In genomic region chr12:85874064-85874463, GRCh38 we compare ENCODE assay signal across 9 cellular contexts. TPM values are rescaled to one million over a fixed set of nuclear protein-coding genes. Genes with fewer than 3 reads are reported as not detected.
DNase-seq lines count a peak whose midpoint lies in the region; ATAC-seq, FAIRE-seq and TF ChIP-seq lines count a peak whose summit lies in the region.
"Had no signal": no experiment of that assay in that cellular context is flagged by ENCODE, and none has a peak within 500 bp of the region (broad histone marks: within the 10 kb centered on the region; RNA-seq: fewer than 3 reads in every experiment).

Gene NTS (plus strand): TSS chr12:85874295. CDS start chr12:85874404, 109 bp downstream.

- no peak within 1 kb of the TSS for H3K27ac Mint-ChIP-seq in astrocyte (ENCODE audit: unreplicated experiment)

- H3K4me3 ChIP-seq in DOHH2 (ENCODE audit: low read length) (no peak within 1 kb of the TSS), HUES48 (ENCODE audit: low read depth, low read length) (peak within 1 kb of the TSS; percentile 54), astrocyte (ENCODE audit: insufficient read depth, low read depth, low read length) (no peak within 1 kb of the TSS), right atrium auricular region (no peak within 1 kb of the TSS)

- no peak for FAIRE-seq in astrocyte (lab: Jason Lieb, UNC)

- H3K36me3 Mint-ChIP-seq in astrocyte (ENCODE audit: low read depth, unreplicated experiment) = no peaks in the 10 kb centered on the region

- no peaks in the 10 kb centered on the region for H3K27me3 Mint-ChIP-seq in astrocyte (ENCODE audit: low read depth, unreplicated experiment)

- no peaks in the 10 kb centered on the region for H3K79me2 ChIP-seq in DOHH2 (ENCODE audit: control insufficient read depth, low read length)
- H3K79me2 ChIP-seq in astrocyte (ENCODE audit: insufficient read depth, low read length) = no peaks in the 10 kb centered on the region
- H3K79me2 ChIP-seq: parathyroid adenoma had no signal

- TF ChIP-seq CTCF in DOHH2 (IDR thresholded peaks at IDR 0.05; ENCODE audit: low read depth, low read length, poor library complexity, severe bottlenecking) (no peak), astrocyte (IDR thresholded peaks at IDR 0.05; ENCODE audit: insufficient read depth, low read depth, low read length) (no peak), right atrium auricular region (IDR thresholded peaks at IDR 0.05) (no peak)

- H3K4me2 ChIP-seq in DOHH2 (ENCODE audit: low read length) (0 out of 2 replicates have a peak within 1 kb of the TSS, but pooled peaks have one; percentile 7), astrocyte (ENCODE audit: low read length) (peak within 1 kb of the TSS; percentile 63)

- H3K9ac ChIP-seq in HUES48 (ENCODE audit: low read depth, low read length) (no peak within 1 kb of the TSS), astrocyte (ENCODE audit: low read length) (peak within 1 kb of the TSS; percentile 10)
- H3K9ac ChIP-seq: parathyroid adenoma had no signal

- H3K9me2 ChIP-seq in DOHH2 (replicated peaks; ENCODE audit: control insufficient read depth, low read length) = no peaks in the 10 kb centered on the region

- H3K27ac ChIP-seq in DOHH2 (ENCODE audit: low read depth, low read length) (no peak within 1 kb of the TSS), HUES48 (ENCODE audit: low read depth, low read length) (peak within 1 kb of the TSS; percentile 65), astrocyte (ENCODE audit: low read depth, low read length) (no peak within 1 kb of the TSS), right atrium auricular region (no peak within 1 kb of the TSS)
- H3K27ac ChIP-seq: parathyroid adenoma had no signal

- H3F3A ChIP-seq in DOHH2 (ENCODE audit: control insufficient read depth, insufficient read depth) = no peaks in the 10 kb centered on the region

- H4K20me1 ChIP-seq in DOHH2 (ENCODE audit: control insufficient read depth, insufficient read depth, low read depth, low read length) (no peaks in the 10 kb centered on the region), astrocyte (ENCODE audit: insufficient read depth, low read length) (no peaks in the 10 kb centered on the region)

- no peaks in the 10 kb centered on the region for H3K4me1 Mint-ChIP-seq in astrocyte (ENCODE audit: low read depth, unreplicated experiment)

- H3K27me3 ChIP-seq in DOHH2 (ENCODE audit: control insufficient read depth, low read length) (no peaks in the 10 kb centered on the region; the same call in 1 of the 2 replicates), HUES48 (ENCODE audit: control insufficient read depth, insufficient read depth, low read length) (no peaks in the 10 kb centered on the region), astrocyte (ENCODE audit: insufficient read depth, low read length) (no peaks in the 10 kb centered on the region), right atrium auricular region (no peaks in the 10 kb centered on the region)

- H3K4me3 Mint-ChIP-seq in astrocyte (ENCODE audit: unreplicated experiment) = no peak within 1 kb of the TSS

- DNase-seq in astrocyte (ENCODE audit: low read depth) (no peak), HuH-7.5 (ENCODE audit: low spot score) (no peak), right atrium auricular region (ENCODE audit: low spot score) (no peak), AG08396 (ENCODE audit: low spot score) (no peak)

- H3K9me3 Mint-ChIP-seq in astrocyte (ENCODE audit: unreplicated experiment) = no peaks in the 10 kb centered on the region

- H2AFZ ChIP-seq in astrocyte (ENCODE audit: low read depth, low read length) = peak within 1 kb of the TSS; percentile 49
- H2AFZ ChIP-seq: parathyroid adenoma had no signal

- peak; percentile 73 for ATAC-seq in GM21529 (IDR thresholded peaks at IDR 0.05; ENCODE audit: unreplicated experiment)
- no peak for ATAC-seq in esophagus mucosa

- H3K36me3 ChIP-seq in DOHH2 (ENCODE audit: control insufficient read depth, low read length) (no peaks in the 10 kb centered on the region), HUES48 (ENCODE audit: control insufficient read depth, insufficient read depth, low read length) (no peaks in the 10 kb centered on the region), astrocyte (ENCODE audit: insufficient read depth, low read length) (no peaks in the 10 kb centered on the region), right atrium auricular region (no peaks in the 10 kb centered on the region)

- 0 out of 2 replicates have a peak, but pooled peaks cover 3% of the 10 kb centered on the region for H3K4me1 ChIP-seq in DOHH2 (ENCODE audit: control insufficient read depth, low read length)
- peaks cover 26% of the 10 kb centered on the region for H3K4me1 ChIP-seq in HUES48 (ENCODE audit: control insufficient read depth, insufficient read depth, low read length)
- no peaks in the 10 kb centered on the region for H3K4me1 ChIP-seq in astrocyte (ENCODE audit: insufficient read depth, low read length)
- H3K4me1 ChIP-seq in right atrium auricular region = no peaks in the 10 kb centered on the region
- H3K4me1 ChIP-seq: parathyroid adenoma had no signal

- H3K9me3 ChIP-seq in DOHH2 (ENCODE audit: control insufficient read depth, insufficient read depth, low read length) (no peaks in the 10 kb centered on the region), HUES48 (ENCODE audit: control insufficient read depth, insufficient read depth, low read length) (no peaks in the 10 kb centered on the region), astrocyte (ENCODE audit: insufficient read depth, low read depth, low read length) (no peaks in the 10 kb centered on the region), right atrium auricular region (no peaks in the 10 kb centered on the region)

RNA-seq across cellular contexts. Expression of gene NTS, which starts in this region (rescaled TPM):
- total RNA-seq in astrocyte (1.2 and 1.5 TPM in 2 replicates), right atrium auricular region (under 1 TPM in 1 of 2 donors, not detected in 1; 0.52 TPM), esophagus mucosa (0.16 TPM)
